ENCODE assay signal across 1 cellular context in the genomic region with DNA sequence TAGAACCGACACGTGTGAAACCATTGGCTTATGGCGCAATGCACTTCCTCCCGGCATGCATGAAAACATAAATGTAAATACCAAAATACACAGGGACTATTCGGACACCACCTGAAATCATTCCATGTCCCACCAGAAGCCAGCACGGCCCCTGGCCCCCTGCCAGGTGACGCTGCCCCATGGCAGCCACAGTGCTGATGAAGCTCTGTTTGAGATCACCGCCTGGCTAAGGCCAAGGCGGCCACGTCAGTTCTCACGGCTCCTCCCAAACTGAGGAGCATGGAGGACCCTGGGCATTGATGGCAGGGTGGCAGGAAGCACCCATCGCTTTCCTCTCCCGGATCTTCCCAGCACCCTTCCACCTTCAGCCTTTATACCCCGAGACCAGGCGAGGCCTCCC.
TF ChIP-seq lines count a peak whose summit lies in the region.

No MANE protein-coding gene starts in this region.

TF ChIP-seq in GM23338, 12 proteins besides CTCF, POLR2A, EP300 and RAD21:
- TF ChIP-seq ZNF462 (CRISPR knock-in tag; IDR thresholded peaks at IDR 0.05): no peak
- no peak for TF ChIP-seq EZH2 (IDR thresholded peaks at IDR 0.05; ENCODE audit: low read depth, unreplicated experiment)
